14 cellular contexts compared by ENCODE assay signal in the genomic region with DNA sequence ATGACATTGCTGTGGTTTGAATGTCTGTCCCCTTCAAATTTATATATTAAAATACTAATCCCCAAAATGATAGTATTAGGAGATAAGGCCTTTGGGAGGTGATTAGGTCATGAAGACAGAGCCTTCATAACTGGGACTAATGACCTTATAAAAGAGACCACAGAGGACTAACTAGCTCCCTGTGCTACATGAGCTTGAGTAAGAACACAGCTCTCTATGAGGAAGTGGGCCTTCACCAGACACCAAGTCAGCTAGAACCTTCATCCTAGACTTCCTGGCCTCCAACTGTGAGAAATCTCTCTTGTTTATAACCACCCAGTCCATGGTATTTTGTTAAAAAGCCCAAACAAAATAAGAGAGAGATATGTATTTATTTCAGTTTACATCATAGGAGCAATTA.
DNase-seq lines count a peak whose midpoint lies in the region; ATAC-seq and TF ChIP-seq lines count a peak whose summit lies in the region.
"Had no signal": no experiment of that assay in that cellular context is flagged by ENCODE, and none has a peak within 500 bp of the region (broad histone marks: within the 10 kb centered on the region; RNA-seq: fewer than 3 reads in every experiment).

No MANE protein-coding gene starts in this region.

- no peak overlapping the region for H3K4me3 Mint-ChIP-seq in activated CD4-positive, alpha-beta T cell treated with anti-CD3 and anti-CD28 coated beads for 36 hours
- no peak overlapping the region for H3K4me3 Mint-ChIP-seq in HFFc6
- H3K4me3 Mint-ChIP-seq: activated CD4-positive, alpha-beta memory T cell treated with anti-CD3 and anti-CD28 coated beads for 36 hours; naive B cell had no signal

- POLR2A ChIA-PET in activated CD4-positive, alpha-beta T cell treated with anti-CD3 and anti-CD28 coated beads for 36 hours (lab: Charles Lee) = no interaction called here

- H3K4me1 Mint-ChIP-seq in activated CD4-positive, alpha-beta T cell treated with anti-CD3 and anti-CD28 coated beads for 36 hours = no peaks in the 10 kb centered on the region
- H3K4me1 Mint-ChIP-seq in HFFc6 (ENCODE audit: low read depth) = peaks cover 7% of the 10 kb centered on the region; the same call in 1 of the 2 replicates

- no peak for TF ChIP-seq CTCF in HFFc6 (IDR thresholded peaks at IDR 0.05)

- no peaks in the 10 kb centered on the region for H3K9me3 Mint-ChIP-seq in activated CD4-positive, alpha-beta T cell treated with anti-CD3 and anti-CD28 coated beads for 36 hours (ENCODE audit: low read depth)
- H3K9me3 Mint-ChIP-seq in HFFc6 = no peaks in the 10 kb centered on the region
- H3K9me3 Mint-ChIP-seq: activated CD4-positive, alpha-beta memory T cell treated with anti-CD3 and anti-CD28 coated beads for 36 hours; naive B cell had no signal

- intact Hi-C loops in activated CD4-positive, alpha-beta T cell treated with anti-CD3 and anti-CD28 coated beads for 36 hours (cut with DNase I, micrococcal nuclease) = no loop called here

- no peaks in the 10 kb centered on the region for H3K36me3 Mint-ChIP-seq in activated CD4-positive, alpha-beta T cell treated with anti-CD3 and anti-CD28 coated beads for 36 hours (ENCODE audit: low read depth)
- H3K36me3 Mint-ChIP-seq in HFFc6 (ENCODE audit: low read depth) = no peaks in the 10 kb centered on the region
- H3K36me3 Mint-ChIP-seq: activated CD4-positive, alpha-beta memory T cell treated with anti-CD3 and anti-CD28 coated beads for 36 hours; naive B cell had no signal

- no peaks in the 10 kb centered on the region for H3K27me3 Mint-ChIP-seq in activated CD4-positive, alpha-beta T cell treated with anti-CD3 and anti-CD28 coated beads for 36 hours
- no peaks in the 10 kb centered on the region; the same call in 1 of the 2 replicates for H3K27me3 Mint-ChIP-seq in HFFc6 (ENCODE audit: insufficient read depth)
- H3K27me3 Mint-ChIP-seq: activated CD4-positive, alpha-beta memory T cell treated with anti-CD3 and anti-CD28 coated beads for 36 hours; naive B cell had no signal

- DNase-seq in KG1 (lab: John Stamatoyannopoulos, UW) (no peak), GM03348 (ENCODE audit: low spot score) (no peak), HFFc6 (no peak)
- DNase-seq in activated CD4-positive, alpha-beta T cell treated with anti-CD3 and anti-CD28 coated beads for 36 hours = no peak
- DNase-seq: activated CD4-positive, alpha-beta memory T cell treated with anti-CD3 and anti-CD28 coated beads for 36 hours; BE2C; naive B cell; NCI-H2227 treated with DMSO at 0.1 percent for 48 hours; Right ventricle myocardium superior had no signal

- CTCF ChIA-PET in activated CD4-positive, alpha-beta T cell treated with anti-CD3 and anti-CD28 coated beads for 36 hours (lab: Charles Lee) = interaction anchor here (0.6 kb wide), 1 partner anchor 367 kb away, joined by 4 read pairs; no protein-coding TSS in a partner anchor

- ATAC-seq in GM18498 (IDR thresholded peaks at IDR 0.05; ENCODE audit: unreplicated experiment) (peak; percentile 90), GM19455 (IDR thresholded peaks at IDR 0.05; ENCODE audit: unreplicated experiment) (peak; percentile 79), HG02885 (IDR thresholded peaks at IDR 0.05; ENCODE audit: poor library complexity, unreplicated experiment) (peak; percentile 97), HG03571 (IDR thresholded peaks at IDR 0.05; ENCODE audit: unreplicated experiment) (peak; percentile 94)
- ATAC-seq in activated CD4-positive, alpha-beta T cell treated with anti-CD3 and anti-CD28 coated beads for 36 hours = no peak
- ATAC-seq: HepG2 had no signal

- no peak overlapping the region for H3K27ac Mint-ChIP-seq in activated CD4-positive, alpha-beta T cell treated with anti-CD3 and anti-CD28 coated beads for 36 hours
- H3K27ac Mint-ChIP-seq in HFFc6 = no peak overlapping the region
- H3K27ac Mint-ChIP-seq: activated CD4-positive, alpha-beta memory T cell treated with anti-CD3 and anti-CD28 coated beads for 36 hours had no signal
